ENCODE assay signal across 1 cellular context in genomic region chr4:23889814-23890269, GRCh38.
TF ChIP-seq lines count a peak whose summit lies in the region.

A gene with protein sequence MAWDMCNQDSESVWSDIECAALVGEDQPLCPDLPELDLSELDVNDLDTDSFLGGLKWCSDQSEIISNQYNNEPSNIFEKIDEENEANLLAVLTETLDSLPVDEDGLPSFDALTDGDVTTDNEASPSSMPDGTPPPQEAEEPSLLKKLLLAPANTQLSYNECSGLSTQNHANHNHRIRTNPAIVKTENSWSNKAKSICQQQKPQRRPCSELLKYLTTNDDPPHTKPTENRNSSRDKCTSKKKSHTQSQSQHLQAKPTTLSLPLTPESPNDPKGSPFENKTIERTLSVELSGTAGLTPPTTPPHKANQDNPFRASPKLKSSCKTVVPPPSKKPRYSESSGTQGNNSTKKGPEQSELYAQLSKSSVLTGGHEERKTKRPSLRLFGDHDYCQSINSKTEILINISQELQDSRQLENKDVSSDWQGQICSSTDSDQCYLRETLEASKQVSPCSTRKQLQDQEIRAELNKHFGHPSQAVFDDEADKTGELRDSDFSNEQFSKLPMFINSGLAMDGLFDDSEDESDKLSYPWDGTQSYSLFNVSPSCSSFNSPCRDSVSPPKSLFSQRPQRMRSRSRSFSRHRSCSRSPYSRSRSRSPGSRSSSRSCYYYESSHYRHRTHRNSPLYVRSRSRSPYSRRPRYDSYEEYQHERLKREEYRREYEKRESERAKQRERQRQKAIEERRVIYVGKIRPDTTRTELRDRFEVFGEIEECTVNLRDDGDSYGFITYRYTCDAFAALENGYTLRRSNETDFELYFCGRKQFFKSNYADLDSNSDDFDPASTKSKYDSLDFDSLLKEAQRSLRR (minus strand): TSS chr4:23890047. CDS start chr4:23889957, 90 bp downstream.

TF ChIP-seq in HepG2, 621 proteins besides CTCF, POLR2A, EP300 and RAD21 (continued from another document and continues in another):
- TF ChIP-seq EEA1 (CRISPR knock-in tag; IDR thresholded peaks at IDR 0.05; ENCODE audit: borderline replicate concordance) = no peak
- no peak for TF ChIP-seq ZNF530 (CRISPR knock-in tag; IDR thresholded peaks at IDR 0.05; ENCODE audit: low read depth)
- peak; percentile 67; the same call in 1 of the 2 replicates for TF ChIP-seq GATA4 (IDR thresholded peaks at IDR 0.05; ENCODE audit: borderline replicate concordance, low read depth)
- TF ChIP-seq ZNF260 (CRISPR knock-in tag; IDR thresholded peaks at IDR 0.05; ENCODE audit: borderline replicate concordance, low read depth) = no peak
- no peak for TF ChIP-seq TBP (CRISPR knock-in tag; IDR thresholded peaks at IDR 0.05)
- no peak for TF ChIP-seq ARNTL (CRISPR knock-in tag; IDR thresholded peaks at IDR 0.05)
- TF ChIP-seq ZNF749 (CRISPR knock-in tag; IDR thresholded peaks at IDR 0.05; ENCODE audit: borderline replicate concordance) = no peak
- no peak for TF ChIP-seq ELK4 (CRISPR knock-in tag; IDR thresholded peaks at IDR 0.05; ENCODE audit: borderline replicate concordance)
- TF ChIP-seq MIER2 (CRISPR knock-in tag; IDR thresholded peaks at IDR 0.05) = peak; percentile 43; the same call in 1 of the 2 replicates
- no peak for TF ChIP-seq ISX (CRISPR knock-in tag; conservative IDR thresholded peaks at IDR 0.05)
- no peak for TF ChIP-seq HOXA9 (CRISPR knock-in tag; IDR thresholded peaks at IDR 0.05; ENCODE audit: borderline replicate concordance)
- peak; percentile 58; the same call in 1 of the 2 replicates for TF ChIP-seq ZNF782 (CRISPR knock-in tag; IDR thresholded peaks at IDR 0.05; ENCODE audit: borderline replicate concordance)
- no peak for TF ChIP-seq ZNF839 (CRISPR knock-in tag; IDR thresholded peaks at IDR 0.05; ENCODE audit: borderline replicate concordance)
- TF ChIP-seq TP53 (CRISPR knock-in tag; conservative IDR thresholded peaks at IDR 0.05) = no peak
- no peak for TF ChIP-seq NCOR1 (IDR thresholded peaks at IDR 0.05; ENCODE audit: borderline replicate concordance, low read length)
- no peak for TF ChIP-seq PAWR (CRISPR knock-in tag; IDR thresholded peaks at IDR 0.05; ENCODE audit: borderline replicate concordance)
- no peak for TF ChIP-seq ZNF160 (CRISPR knock-in tag; IDR thresholded peaks at IDR 0.05)
- TF ChIP-seq ZBTB7B (CRISPR knock-in tag; IDR thresholded peaks at IDR 0.05) = no peak
- TF ChIP-seq, protein P1, sequence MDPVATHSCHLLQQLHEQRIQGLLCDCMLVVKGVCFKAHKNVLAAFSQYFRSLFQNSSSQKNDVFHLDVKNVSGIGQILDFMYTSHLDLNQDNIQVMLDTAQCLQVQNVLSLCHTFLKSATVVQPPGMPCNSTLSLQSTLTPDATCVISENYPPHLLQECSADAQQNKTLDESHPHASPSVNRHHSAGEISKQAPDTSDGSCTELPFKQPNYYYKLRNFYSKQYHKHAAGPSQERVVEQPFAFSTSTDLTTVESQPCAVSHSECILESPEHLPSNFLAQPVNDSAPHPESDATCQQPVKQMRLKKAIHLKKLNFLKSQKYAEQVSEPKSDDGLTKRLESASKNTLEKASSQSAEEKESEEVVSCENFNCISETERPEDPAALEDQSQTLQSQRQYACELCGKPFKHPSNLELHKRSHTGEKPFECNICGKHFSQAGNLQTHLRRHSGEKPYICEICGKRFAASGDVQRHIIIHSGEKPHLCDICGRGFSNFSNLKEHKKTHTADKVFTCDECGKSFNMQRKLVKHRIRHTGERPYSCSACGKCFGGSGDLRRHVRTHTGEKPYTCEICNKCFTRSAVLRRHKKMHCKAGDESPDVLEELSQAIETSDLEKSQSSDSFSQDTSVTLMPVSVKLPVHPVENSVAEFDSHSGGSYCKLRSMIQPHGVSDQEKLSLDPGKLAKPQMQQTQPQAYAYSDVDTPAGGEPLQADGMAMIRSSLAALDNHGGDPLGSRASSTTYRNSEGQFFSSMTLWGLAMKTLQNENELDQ (CRISPR knock-in tag; IDR thresholded peaks at IDR 0.05; ENCODE audit: borderline replicate concordance) = no peak
- TF ChIP-seq SRSF1 (optimal IDR thresholded peaks at IDR 0.05; ENCODE audit: low read depth, low read length) = no peak
- no peak for TF ChIP-seq ZNF75D (CRISPR knock-in tag; IDR thresholded peaks at IDR 0.05; ENCODE audit: borderline replicate concordance)
- no peak for TF ChIP-seq ZNF282 (IDR thresholded peaks at IDR 0.05; ENCODE audit: partially characterized antibody)
- no peak for TF ChIP-seq FOXJ3 (CRISPR knock-in tag; IDR thresholded peaks at IDR 0.05; ENCODE audit: borderline replicate concordance)
- no peak for TF ChIP-seq MLXIP (CRISPR knock-in tag; IDR thresholded peaks at IDR 0.05; ENCODE audit: borderline replicate concordance)
- TF ChIP-seq POLR2AphosphoS2 (IDR thresholded peaks at IDR 0.05; ENCODE audit: low read depth, low read length) = no peak
- TF ChIP-seq RBM39 (IDR thresholded peaks at IDR 0.05; ENCODE audit: low read depth, low read length, poor library complexity, severe bottlenecking) = no peak
- no peak for TF ChIP-seq TCF7L2 (IDR thresholded peaks at IDR 0.05; ENCODE audit: low read depth, low read length)
- TF ChIP-seq FIP1L1 (IDR thresholded peaks at IDR 0.05; ENCODE audit: borderline replicate concordance, insufficient read depth, low read depth, low read length) = no peak
- TF ChIP-seq RFXAP (CRISPR knock-in tag; IDR thresholded peaks at IDR 0.05; ENCODE audit: borderline replicate concordance) = no peak
- no peak for TF ChIP-seq ZNF205 (CRISPR knock-in tag; IDR thresholded peaks at IDR 0.05)
- 0 out of 2 replicates have a peak, but pooled peaks have one; percentile 44 for TF ChIP-seq ZNF891 (CRISPR knock-in tag; IDR thresholded peaks at IDR 0.05)
- no peak for TF ChIP-seq HMGA1 (CRISPR knock-in tag; conservative IDR thresholded peaks at IDR 0.05)
- TF ChIP-seq ZNF253 (CRISPR knock-in tag; IDR thresholded peaks at IDR 0.05; ENCODE audit: borderline replicate concordance) = no peak
- TF ChIP-seq FOSL1 (CRISPR knock-in tag; IDR thresholded peaks at IDR 0.05; ENCODE audit: borderline replicate concordance) = no peak
- peak; percentile 24; the same call in 1 of the 2 replicates for TF ChIP-seq FOSL2 (CRISPR knock-in tag; IDR thresholded peaks at IDR 0.05)
- TF ChIP-seq PBX3 (CRISPR knock-in tag; IDR thresholded peaks at IDR 0.05; ENCODE audit: borderline replicate concordance) = no peak
- TF ChIP-seq, protein P2, sequence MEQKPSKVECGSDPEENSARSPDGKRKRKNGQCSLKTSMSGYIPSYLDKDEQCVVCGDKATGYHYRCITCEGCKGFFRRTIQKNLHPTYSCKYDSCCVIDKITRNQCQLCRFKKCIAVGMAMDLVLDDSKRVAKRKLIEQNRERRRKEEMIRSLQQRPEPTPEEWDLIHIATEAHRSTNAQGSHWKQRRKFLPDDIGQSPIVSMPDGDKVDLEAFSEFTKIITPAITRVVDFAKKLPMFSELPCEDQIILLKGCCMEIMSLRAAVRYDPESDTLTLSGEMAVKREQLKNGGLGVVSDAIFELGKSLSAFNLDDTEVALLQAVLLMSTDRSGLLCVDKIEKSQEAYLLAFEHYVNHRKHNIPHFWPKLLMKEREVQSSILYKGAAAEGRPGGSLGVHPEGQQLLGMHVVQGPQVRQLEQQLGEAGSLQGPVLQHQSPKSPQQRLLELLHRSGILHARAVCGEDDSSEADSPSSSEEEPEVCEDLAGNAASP (CRISPR knock-in tag; IDR thresholded peaks at IDR 0.05; ENCODE audit: borderline replicate concordance) = peak; percentile 45; the same call in 1 of the 2 replicates
- no peak for TF ChIP-seq SIX4 (CRISPR knock-in tag; IDR thresholded peaks at IDR 0.05)
- TF ChIP-seq, protein P3, sequence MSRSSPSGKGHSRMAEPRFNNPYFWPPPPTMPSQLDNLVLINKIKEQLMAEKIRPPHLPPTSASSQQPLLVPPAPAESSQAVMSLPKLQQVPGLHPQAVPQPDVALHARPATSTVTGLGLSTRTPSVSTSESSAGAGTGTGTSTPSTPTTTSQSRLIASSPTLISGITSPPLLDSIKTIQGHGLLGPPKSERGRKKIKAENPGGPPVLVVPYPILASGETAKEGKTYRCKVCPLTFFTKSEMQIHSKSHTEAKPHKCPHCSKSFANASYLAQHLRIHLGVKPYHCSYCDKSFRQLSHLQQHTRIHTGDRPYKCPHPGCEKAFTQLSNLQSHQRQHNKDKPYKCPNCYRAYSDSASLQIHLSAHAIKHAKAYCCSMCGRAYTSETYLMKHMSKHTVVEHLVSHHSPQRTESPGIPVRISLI (CRISPR knock-in tag; IDR thresholded peaks at IDR 0.05; ENCODE audit: borderline replicate concordance) = peak; percentile 38; the same call in 1 of the 2 replicates
- TF ChIP-seq HIVEP1 (CRISPR knock-in tag; IDR thresholded peaks at IDR 0.05) = no peak
- TF ChIP-seq ZNF17 (CRISPR knock-in tag; IDR thresholded peaks at IDR 0.05) = no peak
- no peak for TF ChIP-seq EHMT2 (IDR thresholded peaks at IDR 0.05; ENCODE audit: borderline replicate concordance, low read depth, low read length)
- no peak for TF ChIP-seq SPEN (CRISPR knock-in tag; IDR thresholded peaks at IDR 0.05; ENCODE audit: low read depth)
- no peak for TF ChIP-seq HES4 (CRISPR knock-in tag; IDR thresholded peaks at IDR 0.05; ENCODE audit: borderline replicate concordance)
- no peak for TF ChIP-seq KLF15 (CRISPR knock-in tag; IDR thresholded peaks at IDR 0.05; ENCODE audit: borderline replicate concordance)
- TF ChIP-seq ELF3 (CRISPR knock-in tag; IDR thresholded peaks at IDR 0.05) = peak; percentile 48; the same call in 1 of the 2 replicates
- TF ChIP-seq HOXA5 (CRISPR knock-in tag; IDR thresholded peaks at IDR 0.05) = no peak; the same call in 1 of the 2 replicates
- no peak; the same call in 1 of the 2 replicates for TF ChIP-seq ZBTB8A (CRISPR knock-in tag; IDR thresholded peaks at IDR 0.05; ENCODE audit: borderline replicate concordance, low read depth)
- TF ChIP-seq TARDBP (CRISPR knock-in tag; IDR thresholded peaks at IDR 0.05) = peak; percentile 64; the same call in 1 of the 2 replicates
- no peak for TF ChIP-seq TEAD3 (CRISPR knock-in tag; optimal IDR thresholded peaks at IDR 0.05; ENCODE audit: borderline replicate concordance)
